Comparison of ENCODE assay signal across 26 cellular contexts in genomic region chr15:48282186-48282585, GRCh38. TPM values are rescaled to one million over a fixed set of nuclear protein-coding genes. Genes with fewer than 3 reads are reported as not detected.
A peak's percentile ranks its signal among the peaks of the same experiment; 100 is the strongest.
DNase-seq lines count a peak whose midpoint lies in the region; ATAC-seq and TF ChIP-seq lines count a peak whose summit lies in the region.
"Had no signal": no experiment of that assay in that cellular context is flagged by ENCODE, and none has a peak within 500 bp of the region (broad histone marks: within the 10 kb centered on the region; RNA-seq: fewer than 3 reads in every experiment).

No MANE protein-coding gene starts in this region.

- no peaks in the 10 kb centered on the region for H3K79me2 ChIP-seq in trophoblast cell (ENCODE audit: control insufficient read depth, insufficient read depth, low read length, poor library complexity)

- POLR2A ChIA-PET in IMR-90 (lab: Charles Lee; ENCODE audit: unreplicated experiment): no interaction called here
- POLR2A ChIA-PET in activated CD4-positive, alpha-beta T cell treated with anti-CD3 and anti-CD28 coated beads for 36 hours (lab: Charles Lee): no interaction called here

- no peaks in the 10 kb centered on the region for H3K36me3 ChIP-seq in IMR-90 (ENCODE audit: control insufficient read depth, insufficient read depth, low read length)
- no peaks in the 10 kb centered on the region for H3K36me3 ChIP-seq in trophoblast cell (ENCODE audit: control insufficient read depth in 1 of 2, insufficient read depth in 2 of 2, low read length in 2 of 2)
- H3K36me3 ChIP-seq in effector memory CD4-positive, alpha-beta T cell (ENCODE audit: control insufficient read depth, insufficient read depth, low read length): no peaks in the 10 kb centered on the region
- H3K36me3 ChIP-seq: BLaER1, esophagus muscularis mucosa, gastrocnemius medialis, right lobe of liver, transverse colon had no signal

- no peak overlapping the region for H2BK20ac ChIP-seq in IMR-90 (ENCODE audit: low read depth, low read length)

- in situ Hi-C loops in IMR-90 (cut with MboI; ENCODE audit: low sequenced_read_pairs): loop anchor here (10.0 kb wide), 1 partner anchor 1087 kb away; no protein-coding TSS in a partner anchor

- H2BK120ac ChIP-seq in IMR-90 (ENCODE audit: low read depth, low read length) (no peak overlapping the region), trophoblast cell (ENCODE audit: insufficient read depth, low read length, poor library complexity) (no peak overlapping the region)

- ATAC-seq in IMR-90 (ENCODE audit: low read depth) (no peak), SK-N-SH treated with all-trans-retinoic acid at 6 μM for 48 hours (no peak)
- no peak for ATAC-seq in activated CD4-positive, alpha-beta T cell treated with anti-CD3 and anti-CD28 coated beads for 36 hours
- ATAC-seq: activated T-cell treated with anti-CD3 and anti-CD28 coated beads, Interleukin-2, amount 50 U/mL, for 4 hours; gastrocnemius medialis; GM12878; right lobe of liver had no signal

- DNase-seq in IMR-90 (peak; percentile 20), globus pallidus (ENCODE audit: low spot score) (peak; percentile 4), trophoblast cell (no peak), AG08396 (ENCODE audit: low spot score) (no peak)
- DNase-seq in activated CD4-positive, alpha-beta T cell treated with anti-CD3 and anti-CD28 coated beads for 36 hours: no peak
- no peak for DNase-seq in effector memory CD4-positive, alpha-beta T cell
- DNase-seq: activated B cell treated with CpG ODN at 0.5 μM for 24 hours; activated gamma-delta T cell; activated naive CD8-positive, alpha-beta T cell treated with anti-CD3 and anti-CD28 coated beads for 36 hours; activated T-cell treated with anti-CD3 and anti-CD28 coated beads, Interleukin-2, amount 50 U/mL, for 4 hours; central memory CD4-positive, alpha-beta T cell; dermis blood vessel endothelial cell; gastrocnemius medialis; H7; Karpas-422; nephron progenitor cell; right lobe of liver; stimulated activated CD4-positive, alpha-beta T cell treated with anti-CD3 and anti-CD28 coated beads, Interleukin-4, amount 100 ng/mL, for 4 hours; transverse colon had no signal

- BruUV-seq in IMR-90 (replicated peaks; lab: Mats Ljungman, UMichigan): no TSS peak

- H3K27me3 ChIP-seq in IMR-90 (ENCODE audit: control insufficient read depth, insufficient read depth, low read length) (no peaks in the 10 kb centered on the region; the same call in 1 of the 2 replicates), trophoblast cell (ENCODE audit: insufficient read depth, low read length) (no peaks in the 10 kb centered on the region)
- no peaks in the 10 kb centered on the region for H3K27me3 ChIP-seq in effector memory CD4-positive, alpha-beta T cell (replicated peaks; ENCODE audit: control insufficient read depth, insufficient read depth, low read length, poor library complexity, severe bottlenecking)
- H3K27me3 ChIP-seq: BLaER1, esophagus muscularis mucosa, right lobe of liver, transverse colon had no signal

- H2AK5ac ChIP-seq in IMR-90 (ENCODE audit: low read depth, low read length) (no peak overlapping the region), trophoblast cell (ENCODE audit: low read length) (no peak overlapping the region)

- peaks cover 4% of the 10 kb centered on the region for H3K4me1 Mint-ChIP-seq in activated CD4-positive, alpha-beta T cell treated with anti-CD3 and anti-CD28 coated beads for 36 hours

- TF ChIP-seq CTCF in IMR-90 (conservative IDR thresholded peaks at IDR 0.05; ENCODE audit: low read depth, low read length): no peak

- H2BK15ac ChIP-seq in IMR-90 (ENCODE audit: low read depth, low read length): no peak overlapping the region

- H3K14ac ChIP-seq in IMR-90 (replicated peaks; ENCODE audit: low read depth, low read length) (no peak overlapping the region), trophoblast cell (ENCODE audit: low read length) (no peak overlapping the region)

- intact Hi-C loops in IMR-90 (cut with micrococcal nuclease): no loop called here
- intact Hi-C loops in activated CD4-positive, alpha-beta T cell treated with anti-CD3 and anti-CD28 coated beads for 36 hours (cut with DNase I, micrococcal nuclease): loop anchor here in 1 of 2 experiments (10.0 kb wide), 1 partner anchor 1967 kb away; no protein-coding TSS in a partner anchor

- dilution Hi-C loops in IMR-90 (cut with HindIII; ENCODE audit: low sequenced_read_pairs, unreplicated experiment): no loop called here

- H3K27ac Mint-ChIP-seq in activated CD4-positive, alpha-beta T cell treated with anti-CD3 and anti-CD28 coated beads for 36 hours: no peak overlapping the region
- H3K27ac Mint-ChIP-seq: activated B cell treated with CpG ODN at 0.5 μM for 24 hours; activated naive CD8-positive, alpha-beta T cell treated with anti-CD3 and anti-CD28 coated beads for 36 hours; nephron progenitor cell; T-helper 1 cell treated with Interleukin-12 subunit alpha and Interleukin-12 subunit beta and Interleukin-4 antibody, amounts not matched to agents 30 μg/mL and 1 μg/mL, for 36 hours had no signal

- no peaks in the 10 kb centered on the region; the same call in none of the 2 replicates for H3K4me1 ChIP-seq in IMR-90 (ENCODE audit: control insufficient read depth, insufficient read depth, low read length)
- no peaks in the 10 kb centered on the region for H3K4me1 ChIP-seq in trophoblast cell (ENCODE audit: control insufficient read depth in 1 of 2, insufficient read depth in 2 of 2, low read length in 2 of 2)
- H3K4me1 ChIP-seq in effector memory CD4-positive, alpha-beta T cell (ENCODE audit: control insufficient read depth, insufficient read depth, low read length, poor library complexity, severe bottlenecking): no peaks in the 10 kb centered on the region
- H3K4me1 ChIP-seq: BLaER1, gastrocnemius medialis, right lobe of liver had no signal

- H3K9ac ChIP-seq in IMR-90 (ENCODE audit: low read depth, low read length): no peak overlapping the region
- H3K9ac ChIP-seq in trophoblast cell (ENCODE audit: low read length): peak overlapping the region; percentile 8
- H3K9ac ChIP-seq: BLaER1 had no signal

- no peaks in the 10 kb centered on the region for H3K9me3 ChIP-seq in IMR-90 (ENCODE audit: control insufficient read depth, insufficient read depth, low read length)
- no peaks in the 10 kb centered on the region for H3K9me3 ChIP-seq in trophoblast cell (ENCODE audit: insufficient read depth, low read depth, low read length)
- H3K9me3 ChIP-seq in effector memory CD4-positive, alpha-beta T cell (ENCODE audit: control insufficient read depth, low read length): no peaks in the 10 kb centered on the region
- H3K9me3 ChIP-seq: BLaER1, esophagus muscularis mucosa, gastrocnemius medialis, right lobe of liver, transverse colon had no signal

- H3K56ac ChIP-seq in IMR-90 (ENCODE audit: extremely low read depth, insufficient read depth, low read length): no peak overlapping the region

- peaks cover 6% of the 10 kb centered on the region for H3K27me3 Mint-ChIP-seq in activated CD4-positive, alpha-beta T cell treated with anti-CD3 and anti-CD28 coated beads for 36 hours

- no peaks in the 10 kb centered on the region for H3K9me1 ChIP-seq in IMR-90 (ENCODE audit: insufficient read depth, low read length)

- H3K4me3 ChIP-seq in IMR-90 (ENCODE audit: insufficient read depth, low read depth, low read length): no peak overlapping the region
- no peak overlapping the region for H3K4me3 ChIP-seq in trophoblast cell (ENCODE audit: low read depth, low read length)
- H3K4me3 ChIP-seq in effector memory CD4-positive, alpha-beta T cell (ENCODE audit: insufficient read depth, low read depth, low read length, poor library complexity, severe bottlenecking): no peak overlapping the region
- H3K4me3 ChIP-seq: BLaER1, esophagus muscularis mucosa, gastrocnemius medialis, GM12878, lung, right lobe of liver, transverse colon had no signal

- H3K23ac ChIP-seq in IMR-90 (ENCODE audit: low read depth, low read length): no peak overlapping the region
- no peak overlapping the region for H3K23ac ChIP-seq in trophoblast cell (ENCODE audit: low read length)

- no peaks in the 10 kb centered on the region for H3K79me1 ChIP-seq in IMR-90 (ENCODE audit: low read depth in 1 of 2, low read length in 2 of 2)
- H3K79me1 ChIP-seq in trophoblast cell (ENCODE audit: low read length): no peaks in the 10 kb centered on the region

- H3K4me3 Mint-ChIP-seq in activated CD4-positive, alpha-beta T cell treated with anti-CD3 and anti-CD28 coated beads for 36 hours: no peak overlapping the region
- H3K4me3 Mint-ChIP-seq: activated B cell treated with CpG ODN at 0.5 μM for 24 hours; activated naive CD8-positive, alpha-beta T cell treated with anti-CD3 and anti-CD28 coated beads for 36 hours; activated T-cell treated with anti-CD3 and anti-CD28 coated beads, Interleukin-2, amount 50 U/mL, for 4 hours; nephron progenitor cell; T-helper 1 cell treated with Interleukin-12 subunit alpha and Interleukin-12 subunit beta and Interleukin-4 antibody, amounts not matched to agents 30 μg/mL and 1 μg/mL, for 36 hours had no signal

- no peak for TF ChIP-seq POLR2A in IMR-90 (IDR thresholded peaks at IDR 0.05; ENCODE audit: low read depth, low read length)

- no peak overlapping the region for H2AK9ac ChIP-seq in IMR-90 (replicated peaks; ENCODE audit: low read depth, low read length, poor library complexity)

- H3K18ac ChIP-seq in IMR-90 (ENCODE audit: low read depth, low read length) (no peak overlapping the region), trophoblast cell (ENCODE audit: low read length) (no peak overlapping the region)

- H4K20me1 ChIP-seq in IMR-90 (ENCODE audit: insufficient read depth, low read length): no peaks in the 10 kb centered on the region
- H4K20me1 ChIP-seq: BLaER1 had no signal

- no peak for TF ChIP-seq RAD21 in IMR-90 (IDR thresholded peaks at IDR 0.05; ENCODE audit: low read length)

- H3K27ac ChIP-seq in IMR-90 (ENCODE audit: insufficient read depth, low read length): no peak overlapping the region
- no peak overlapping the region for H3K27ac ChIP-seq in trophoblast cell (ENCODE audit: low read depth, low read length)
- no peak overlapping the region for H3K27ac ChIP-seq in effector memory CD4-positive, alpha-beta T cell (ENCODE audit: insufficient read depth, low read length, poor library complexity, severe bottlenecking)
- H3K27ac ChIP-seq: BLaER1, esophagus muscularis mucosa, gastrocnemius medialis, right lobe of liver, RWPE1, transverse colon had no signal

- H4K12ac ChIP-seq in trophoblast cell (ENCODE audit: low read depth, low read length): no peak overlapping the region

- H4K8ac ChIP-seq in IMR-90 (ENCODE audit: low read depth in 2 of 2, low read length in 2 of 2) (no peak overlapping the region), trophoblast cell (ENCODE audit: low read depth, low read length) (no peak overlapping the region)

- H2AFZ ChIP-seq in IMR-90 (replicated peaks; ENCODE audit: low read length, poor library complexity): no peak overlapping the region
- no peak overlapping the region for H2AFZ ChIP-seq in trophoblast cell (ENCODE audit: insufficient read depth, low read length, poor library complexity)

- H3K4me2 ChIP-seq in IMR-90 (ENCODE audit: low read depth, low read length) (no peak overlapping the region), trophoblast cell (ENCODE audit: low read length) (no peak overlapping the region)
- H3K4me2 ChIP-seq: BLaER1 had no signal

- no peak overlapping the region for H4K91ac ChIP-seq in IMR-90 (ENCODE audit: insufficient read depth, low read depth, low read length)
- H4K91ac ChIP-seq in trophoblast cell (ENCODE audit: low read depth, low read length): no peak overlapping the region

- H2BK12ac ChIP-seq in trophoblast cell (ENCODE audit: low read length): no peak overlapping the region

- CTCF ChIA-PET in IMR-90 (lab: Yijun Ruan, JAX): no interaction called here
- CTCF ChIA-PET in activated CD4-positive, alpha-beta T cell treated with anti-CD3 and anti-CD28 coated beads for 36 hours (lab: Charles Lee): no interaction called here

- H3K36me3 Mint-ChIP-seq in activated CD4-positive, alpha-beta T cell treated with anti-CD3 and anti-CD28 coated beads for 36 hours (ENCODE audit: low read depth): no peaks in the 10 kb centered on the region
- H3K36me3 Mint-ChIP-seq: activated naive CD8-positive, alpha-beta T cell treated with anti-CD3 and anti-CD28 coated beads for 36 hours had no signal

- H3K4ac ChIP-seq in IMR-90 (ENCODE audit: low read depth, low read length): no peak overlapping the region
- H3K4ac ChIP-seq in trophoblast cell (ENCODE audit: low read depth, low read length): no peak overlapping the region

- 33% methylated on average over 3 of the region's 4 CpGs; no CpG with 5 or more reads in 1 of the 2 experiments for WGBS in IMR-90 (ENCODE audit: extremely low coverage in 2 of 2, insufficient read length in 1 of 2), 2 experiments
- WGBS in trophoblast cell (ENCODE audit: extremely low coverage, insufficient coverage, insufficient read length): no CpG with 5 or more reads among the region's 4 CpGs

- H4K5ac ChIP-seq in IMR-90 (ENCODE audit: low read depth, low read length): no peak overlapping the region

- no peak overlapping the region for H2BK5ac ChIP-seq in IMR-90 (ENCODE audit: low read depth, low read length, poor library complexity, severe bottlenecking)
- H2BK5ac ChIP-seq in trophoblast cell (ENCODE audit: low read depth, low read length, poor library complexity): no peak overlapping the region

- no peaks in the 10 kb centered on the region for H3K9me3 Mint-ChIP-seq in activated CD4-positive, alpha-beta T cell treated with anti-CD3 and anti-CD28 coated beads for 36 hours (ENCODE audit: low read depth)
- H3K9me3 Mint-ChIP-seq: activated B cell treated with CpG ODN at 0.5 μM for 24 hours; activated naive CD8-positive, alpha-beta T cell treated with anti-CD3 and anti-CD28 coated beads for 36 hours; activated T-cell treated with anti-CD3 and anti-CD28 coated beads, Interleukin-2, amount 50 U/mL, for 4 hours; nephron progenitor cell; T-helper 1 cell treated with Interleukin-12 subunit alpha and Interleukin-12 subunit beta and Interleukin-4 antibody, amounts not matched to agents 30 μg/mL and 1 μg/mL, for 36 hours had no signal

RNA-seq across cellular contexts. Expression of gene DUT, which starts 49.0 kb away (rescaled TPM):
- 18.8 and 30.3 TPM in 2 replicates for total RNA-seq in IMR-90 (2012; rRNA removed)
- 36.4 and 39.9 TPM in 2 replicates for polyA plus RNA-seq in IMR-90 (2012; rRNA removed)
- 39.8 and 45.8 TPM in 2 replicates for polyA plus RNA-seq in IMR-90 (2012; cell fraction: cytosol; rRNA removed)
- 38.6 and 56.4 TPM in 2 replicates for polyA plus RNA-seq in IMR-90 (2012; cell fraction: nucleus; rRNA removed; ENCODE audit: low replicate concordance)
- polyA plus RNA-seq in trophoblast cell (2013): 52.1 and 53.1 TPM in 2 replicates
- 100 to 1,000 TPM; 371 to 500 TPM for total RNA-seq in activated CD4-positive, alpha-beta T cell treated with anti-CD3 and anti-CD28 coated beads for 36 hours

Comparison
In these comparisons a context has a peak if more than half of its experiments do, and no peak if none do; other contexts are left out.
1. DNase-seq: peak in IMR-90 (single experiment) and globus pallidus (single experiment); none in trophoblast cell (0 of 2), activated CD4-positive, alpha-beta T cell treated with anti-CD3 and anti-CD28 coated beads for 36 hours (single experiment), AG08396 (single experiment) and effector memory CD4-positive, alpha-beta T cell (0 of 3).
2. RNA of gene DUT, which starts 49.0 kb away (total RNA-seq): 371 to 500 TPM in activated CD4-positive, alpha-beta T cell treated with anti-CD3 and anti-CD28 coated beads for 36 hours; 18.8 to 30.3 TPM in IMR-90; every median in the first group is over 10 times any median in the second.